9 cellular contexts compared by ENCODE assay signal in the genomic region with DNA sequence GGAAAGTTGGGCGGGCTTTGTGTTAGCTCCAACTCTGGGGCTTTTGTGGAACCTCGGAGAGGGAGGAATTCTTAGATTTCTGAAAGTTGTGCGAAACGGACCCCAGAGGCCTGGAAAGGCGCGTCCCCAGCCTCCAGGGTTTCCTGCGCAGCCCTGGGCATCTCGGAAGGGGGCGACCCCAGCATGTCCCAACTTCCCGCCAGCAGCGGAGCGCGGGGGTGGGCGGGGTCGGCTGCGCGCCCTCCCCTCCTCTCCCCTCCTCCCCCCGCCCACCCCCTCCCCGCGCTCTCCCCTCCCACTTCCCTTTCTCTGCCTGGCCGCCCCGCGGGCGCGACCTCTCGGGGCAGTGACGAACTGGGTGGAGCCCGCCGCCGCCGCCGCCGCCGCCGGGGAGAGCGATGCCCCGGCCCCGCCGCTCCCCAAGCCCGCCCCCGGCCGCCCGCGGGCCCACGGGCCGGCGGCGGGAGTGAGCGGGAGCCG. TPM values are rescaled to one million over a fixed set of nuclear protein-coding genes. Genes with fewer than 3 reads are reported as not detected.
DNase-seq lines count a peak whose midpoint lies in the region; ATAC-seq and TF ChIP-seq lines count a peak whose summit lies in the region.
"Had no signal": no experiment of that assay in that cellular context is flagged by ENCODE, and none has a peak within 500 bp of the region (broad histone marks: within the 10 kb centered on the region; RNA-seq: fewer than 3 reads in every experiment).

No MANE protein-coding gene starts in this region.

- no peaks in the 10 kb centered on the region for H3K9me3 ChIP-seq in testis

- ATAC-seq in GM21515 (IDR thresholded peaks at IDR 0.05; ENCODE audit: unreplicated experiment) (peak; percentile 83), foreskin keratinocyte (peak; percentile 77)

- peak; percentile 73 for DNase-seq in D341Med (ENCODE audit: low spot score)
- DNase-seq in HuH-7 (ENCODE audit: low spot score), result peak; percentile 71
- DNase-seq in activated gamma-delta T cell treated with anti-CD3 and anti-CD28 coated beads, Interleukin-2, amount 50 U/mL, for 16 hours (ENCODE audit: low read depth), result peak; percentile 55
- DNase-seq in foreskin keratinocyte, result peak in 1 of 2 donors; percentile 10
- DNase-seq in nucleus accumbens (lab: John Stamatoyannopoulos, UW), result peak in 48 of 56 donors; percentile 2 to 72 (median 34)
- peak; percentile 77 for DNase-seq in testis

- H3K4me1 ChIP-seq in foreskin keratinocyte (peaks cover 17% of the 10 kb centered on the region), testis (peaks cover 4% of the 10 kb centered on the region)

- intact Hi-C loops in testis (cut with DNase I; ENCODE audit: low total_unique reads), result no loop called here

- TF ChIP-seq POLR2A in Raji (IDR thresholded peaks at IDR 0.05; ENCODE audit: insufficient read depth, low read depth, low read length) (peak; percentile 42; the same call in 1 of the 2 replicates), testis (IDR thresholded peaks at IDR 0.05) (no peak)

- H3K36me3 ChIP-seq in testis (ENCODE audit: low read depth, missing control alignments), result no peaks in the 10 kb centered on the region

- TF ChIP-seq CTCF in foreskin keratinocyte (conservative IDR thresholded peaks at IDR 0.05), result no peak
- no peak for TF ChIP-seq CTCF in testis (IDR thresholded peaks at IDR 0.05)

- H3K27me3 ChIP-seq in foreskin keratinocyte, result no peaks in the 10 kb centered on the region
- H3K27me3 ChIP-seq in testis, result no peaks in the 10 kb centered on the region

- H3K27ac ChIP-seq in foreskin keratinocyte, result no peak overlapping the region
- peak overlapping the region; percentile 64 to 94 for H3K27ac ChIP-seq in testis

- peak overlapping the region; percentile 84 to 86 for H3K4me3 ChIP-seq in testis

- WGBS in testis, 2 donors, result 0 to 3% methylated on average over 14 to 29 of the region's 50 CpGs

RNA-seq across cellular contexts. Expression of a gene that starts 16.8 kb away (rescaled TPM):
- total RNA-seq in foreskin keratinocyte, result not detected in 2 replicates
- not detected in 2 replicates for polyA plus RNA-seq in foreskin keratinocyte
- under 1 TPM in 1 of 2 donors, not detected in 1; 0.50 TPM for total RNA-seq in testis
- not detected for polyA plus RNA-seq in testis (ENCODE audit: insufficient read depth, low read depth, low replicate concordance)
- total RNA-seq: temporal lobe had no signal
